In the genomic region with DNA sequence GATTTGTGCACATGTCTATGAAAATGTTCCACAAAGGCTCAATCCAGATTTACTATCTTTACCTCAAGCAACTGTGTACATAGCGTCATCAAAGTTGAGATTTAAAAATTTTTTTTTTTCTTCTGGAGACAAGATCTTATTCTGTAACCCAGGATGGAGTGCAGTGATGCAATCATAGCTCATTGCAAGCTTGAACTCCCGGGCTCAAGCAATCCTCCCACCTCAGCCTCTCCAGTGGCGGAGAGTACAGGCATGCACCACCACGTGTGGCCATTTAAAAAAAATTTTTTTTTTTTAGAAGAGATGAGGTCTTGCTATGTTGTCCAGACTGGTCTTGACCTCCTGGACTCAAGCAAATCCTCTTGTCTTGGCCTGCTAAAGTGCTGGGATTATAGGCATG, we compare ENCODE assay signal across 2 cellular contexts.
TF ChIP-seq lines count a peak whose summit lies in the region.

No MANE protein-coding gene starts in this region.

TF ChIP-seq in HepG2, 621 proteins besides CTCF, POLR2A, EP300 and RAD21:
- TF ChIP-seq CREB1 (IDR thresholded peaks at IDR 0.05) (0 out of 2 replicates have a peak, but pooled peaks have one; percentile 2), CREB1 (CRISPR knock-in tag; IDR thresholded peaks at IDR 0.05) (no peak), CEBPG (CRISPR knock-in tag; IDR thresholded peaks at IDR 0.05) (peak; percentile 51), ZNF75D (CRISPR knock-in tag; IDR thresholded peaks at IDR 0.05; ENCODE audit: borderline replicate concordance) (no peak), FOXO4 (CRISPR knock-in tag; conservative IDR thresholded peaks at IDR 0.05) (0 out of 2 replicates have a peak, but pooled peaks have one; percentile 49), ZNF839 (CRISPR knock-in tag; IDR thresholded peaks at IDR 0.05; ENCODE audit: borderline replicate concordance) (no peak), CEBPB (IDR thresholded peaks at IDR 0.05; ENCODE audit: borderline replicate concordance, low read depth, low read length) (peak; percentile 69; the same call in 1 of the 2 replicates), TEF (CRISPR knock-in tag; IDR thresholded peaks at IDR 0.05) (no peak), ATF7 (IDR thresholded peaks at IDR 0.05) (peak; percentile 51), ATF7 (CRISPR knock-in tag; IDR thresholded peaks at IDR 0.05) (no peak), CREM (IDR thresholded peaks at IDR 0.05) (no peak), CREM (CRISPR knock-in tag; IDR thresholded peaks at IDR 0.05) (no peak), ZBTB4 (CRISPR knock-in tag; IDR thresholded peaks at IDR 0.05; ENCODE audit: borderline replicate concordance) (no peak), NBN (conservative IDR thresholded peaks at IDR 0.05) (no peak), ZNF615 (CRISPR knock-in tag; IDR thresholded peaks at IDR 0.05; ENCODE audit: borderline replicate concordance) (no peak), KMT2B (CRISPR knock-in tag; IDR thresholded peaks at IDR 0.05) (0 out of 2 replicates have a peak, but pooled peaks have one; percentile 18)

TF ChIP-seq in K562, 482 proteins besides CTCF, POLR2A, EP300 and RAD21:
- TF ChIP-seq CEBPB (tag; IDR thresholded peaks at IDR 0.05) (peak; percentile 68), ZNF384 (IDR thresholded peaks at IDR 0.05; ENCODE audit: low read depth, low read length) (no peak), ZBTB33 (CRISPR knock-in tag; IDR thresholded peaks at IDR 0.05) (peak; percentile 58; the same call in 1 of the 2 replicates), KDM1A (IDR thresholded peaks at IDR 0.05) (peak in 1 of 2 experiments; percentile 34; a peak in 1 of 4 replicates), KDM2B (CRISPR knock-in tag; IDR thresholded peaks at IDR 0.05) (no peak), CEBPG (CRISPR knock-in tag; IDR thresholded peaks at IDR 0.05) (peak; percentile 60; the same call in 1 of the 2 replicates), CEBPG (tag; conservative IDR thresholded peaks at IDR 0.05 in 1 of 2, IDR thresholded peaks at IDR 0.05 in 1 of 2) (peak; percentile 49 to 63; a peak in 2 of 4 replicates)
- TF ChIP-seq, protein P1, sequence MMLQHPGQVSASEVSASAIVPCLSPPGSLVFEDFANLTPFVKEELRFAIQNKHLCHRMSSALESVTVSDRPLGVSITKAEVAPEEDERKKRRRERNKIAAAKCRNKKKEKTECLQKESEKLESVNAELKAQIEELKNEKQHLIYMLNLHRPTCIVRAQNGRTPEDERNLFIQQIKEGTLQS (IDR thresholded peaks at IDR 0.05) = peak; percentile 84
- TF ChIP-seq, protein P1 (CRISPR knock-in tag; conservative IDR thresholded peaks at IDR 0.05) = no peak
TF ChIP-seq in K562: peak in this region for 5.
